In genomic region chr19:927707-928401, GRCh38 we compare ENCODE assay signal across 1 cellular context.
TF ChIP-seq lines count a peak whose summit lies in the region.

No MANE protein-coding gene starts in this region.

TF ChIP-seq in IMR-90, 13 proteins besides CTCF, POLR2A, EP300 and RAD21:
- no peak for TF ChIP-seq MAZ (IDR thresholded peaks at IDR 0.05; ENCODE audit: borderline replicate concordance, low read depth, low read length)
- TF ChIP-seq NFE2L2 (IDR thresholded peaks at IDR 0.05; ENCODE audit: low read depth, low read length): no peak
- TF ChIP-seq MAFK (IDR thresholded peaks at IDR 0.05; ENCODE audit: low read depth, low read length): no peak
- TF ChIP-seq RCOR1 (IDR thresholded peaks at IDR 0.05; ENCODE audit: insufficient replicate concordance, low read length): no peak
- TF ChIP-seq SMC3 (IDR thresholded peaks at IDR 0.05; ENCODE audit: low read depth, low read length): no peak
- no peak for TF ChIP-seq MXI1 (IDR thresholded peaks at IDR 0.05; ENCODE audit: borderline replicate concordance, low read depth, low read length)
- no peak for TF ChIP-seq RFX5 (IDR thresholded peaks at IDR 0.05; ENCODE audit: low read depth, low read length)
- no peak for TF ChIP-seq BHLHE40 (IDR thresholded peaks at IDR 0.05; ENCODE audit: low read depth, low read length)
- no peak for TF ChIP-seq FOS (IDR thresholded peaks at IDR 0.05; ENCODE audit: low read depth, low read length)
